In genomic region chr4:154164931-154165839, GRCh38 we compare ENCODE assay signal across 8 cellular contexts.
DNase-seq lines count a peak whose midpoint lies in the region; ATAC-seq and TF ChIP-seq lines count a peak whose summit lies in the region.

No MANE protein-coding gene starts in this region.

- H3K27ac Mint-ChIP-seq in CD14-positive monocyte: no peak overlapping the region

- no peak overlapping the region for H3K4me3 Mint-ChIP-seq in CD14-positive monocyte

- H3K4me3 ChIP-seq in astrocyte of the spinal cord (ENCODE audit: low read depth, low read length): no peak overlapping the region

- no peaks in the 10 kb centered on the region for H3K9me3 Mint-ChIP-seq in CD14-positive monocyte

- H3K27me3 Mint-ChIP-seq in CD14-positive monocyte (ENCODE audit: low read depth in 3 of 3): peaks cover 0 to 2% (median 2%) of the 10 kb centered on the region in 3 donors

- ATAC-seq in HG03175 (IDR thresholded peaks at IDR 0.05; ENCODE audit: unreplicated experiment): peak; percentile 66

- in situ Hi-C loops in astrocyte of the spinal cord (cut with HindIII; ENCODE audit: low sequenced_read_pairs): no loop called here

- intact Hi-C loops in CD14-positive monocyte (cut with micrococcal nuclease): no loop called here

- H3K36me3 Mint-ChIP-seq in CD14-positive monocyte: no peaks in the 10 kb centered on the region

- DNase-seq in stimulated activated CD4-positive, alpha-beta T cell treated with anti-CD3 and anti-CD28 coated beads, Interleukin-15, amount 100 ng/mL, for 24 hours: peak; percentile 54
- no peak for DNase-seq in stimulated activated CD4-positive, alpha-beta T cell treated with anti-CD3 and anti-CD28 coated beads, Interleukin-4, amount 100 ng/mL, for 4 hours
- peak; percentile 95 for DNase-seq in astrocyte of the spinal cord (ENCODE audit: low read depth, low spot score)
- peak; percentile 8 to 37 (median 17) for DNase-seq in stimulated activated CD4-positive, alpha-beta T cell treated with anti-CD3 and anti-CD28 coated beads, TNF-alpha, amount 100 ng/mL, for 48 hours (ENCODE audit: low read depth in 3 of 3)
- no peak for DNase-seq in CD14-positive monocyte (ENCODE audit: low spot score)
- no peak for DNase-seq in dermis blood vessel endothelial cell
- no peak for DNase-seq in SIG-M5 treated with dmso at 0.1 percent for 504 hours (lab: John Stamatoyannopoulos, UW; ENCODE audit: unreplicated experiment)

- TF ChIP-seq CTCF in astrocyte of the spinal cord (IDR thresholded peaks at IDR 0.05; ENCODE audit: low read depth, low read length) (no peak), CD14-positive monocyte (IDR thresholded peaks at IDR 0.05) (no peak)

- no peaks in the 10 kb centered on the region for H3K4me1 Mint-ChIP-seq in CD14-positive monocyte

Comparison
In these comparisons a context has a peak if more than half of its experiments do, and no peak if none do; other contexts are left out.
1. DNase-seq: peak in stimulated activated CD4-positive, alpha-beta T cell treated with anti-CD3 and anti-CD28 coated beads, Interleukin-15, amount 100 ng/mL, for 24 hours (single experiment), astrocyte of the spinal cord (single experiment) and stimulated activated CD4-positive, alpha-beta T cell treated with anti-CD3 and anti-CD28 coated beads, TNF-alpha, amount 100 ng/mL, for 48 hours (3 of 3); none in stimulated activated CD4-positive, alpha-beta T cell treated with anti-CD3 and anti-CD28 coated beads, Interleukin-4, amount 100 ng/mL, for 4 hours (0 of 2), CD14-positive monocyte (single experiment), dermis blood vessel endothelial cell (single experiment) and SIG-M5 treated with dmso at 0.1 percent for 504 hours (single experiment).